In the genomic region with DNA sequence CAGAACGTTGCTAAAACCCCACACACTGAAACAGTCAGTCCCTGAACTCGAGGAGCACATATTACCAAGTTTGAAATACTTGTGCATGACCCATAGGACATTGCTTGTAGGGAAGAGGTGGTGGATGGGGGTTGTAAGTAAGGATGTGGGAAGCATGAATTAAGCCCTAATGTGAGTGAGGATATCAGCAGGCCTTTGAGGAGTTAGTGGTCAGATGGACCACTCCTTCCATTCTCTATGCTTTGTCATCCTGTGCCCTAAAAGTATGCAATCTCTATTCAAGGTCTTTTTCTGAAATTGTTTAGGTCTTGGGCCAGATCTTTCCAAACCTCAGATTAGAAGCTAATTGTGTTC, we compare ENCODE assay signal across 11 cellular contexts.
"Had no signal": no experiment of that assay in that cellular context is flagged by ENCODE, and none has a peak within 500 bp of the region (broad histone marks: within the 10 kb centered on the region; RNA-seq: fewer than 3 reads in every experiment).

No MANE protein-coding gene starts in this region.

- H3K4me1 ChIP-seq: foreskin keratinocyte had no signal

- H3K27me3 ChIP-seq: foreskin keratinocyte, left lung had no signal

- DNase-seq: activated CD4-positive, alpha-beta T cell treated with anti-CD3 and anti-CD28 coated beads, Interleukin-2, amount 50 U/mL, for 48 hours; left lung; mesenchymal stem cell; small intestine; substantia nigra; T-helper 2 cell had no signal

- ATAC-seq: foreskin keratinocyte, left lung had no signal

- H3K27ac ChIP-seq: foreskin keratinocyte, left lung had no signal

- H3K36me3 ChIP-seq: left lung had no signal

- H3K36me3 Mint-ChIP-seq: type B pancreatic cell had no signal

- H3K4me3 Mint-ChIP-seq: type B pancreatic cell had no signal

- H3K4me3 ChIP-seq: left lung had no signal

- FAIRE-seq: colon, endothelial cell of umbilical vein, keratinocyte, small intestine had no signal
